In the genomic region with DNA sequence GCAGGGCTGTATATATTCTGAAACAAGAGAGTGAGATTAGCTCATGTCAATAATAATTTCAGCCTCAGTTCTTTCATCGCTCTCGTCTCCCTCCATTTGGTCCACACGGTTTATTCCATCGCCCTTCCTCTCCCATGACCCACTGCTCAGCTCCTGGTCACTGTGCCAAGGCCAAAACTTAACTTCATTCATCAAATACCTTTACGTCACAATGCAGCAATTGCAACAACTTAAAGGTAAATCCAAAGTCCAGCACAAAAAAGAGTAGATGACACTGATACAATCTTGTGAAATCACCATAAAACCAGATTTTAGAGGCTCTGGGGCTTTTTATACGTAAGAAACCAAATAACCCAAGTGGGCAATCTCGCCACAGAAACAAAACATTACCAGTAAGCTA, we compare ENCODE assay signal across 1 cellular context.
A peak's percentile ranks its signal among the peaks of the same experiment; 100 is the strongest.
TF ChIP-seq lines count a peak whose summit lies in the region.

No MANE protein-coding gene starts in this region.

TF ChIP-seq in HepG2, 621 proteins besides CTCF, POLR2A, EP300 and RAD21 (continued from another document and continues in another):
- TF ChIP-seq TIGD3 (CRISPR knock-in tag; IDR thresholded peaks at IDR 0.05; ENCODE audit: borderline replicate concordance) (no peak), PHF21A (CRISPR knock-in tag; IDR thresholded peaks at IDR 0.05) (peak; percentile 39; the same call in 1 of the 2 replicates), NCOA1 (CRISPR knock-in tag; IDR thresholded peaks at IDR 0.05) (no peak), ZNF670 (CRISPR knock-in tag; IDR thresholded peaks at IDR 0.05; ENCODE audit: borderline replicate concordance) (no peak), ZNF589 (CRISPR knock-in tag; conservative IDR thresholded peaks at IDR 0.05) (no peak), PCBP1 (IDR thresholded peaks at IDR 0.05; ENCODE audit: borderline replicate concordance, low read depth, low read length) (no peak), KMT2B (CRISPR knock-in tag; IDR thresholded peaks at IDR 0.05) (0 out of 2 replicates have a peak, but pooled peaks have one; percentile 34), POGZ (CRISPR knock-in tag; IDR thresholded peaks at IDR 0.05) (0 out of 2 replicates have a peak, but pooled peaks have one; percentile 34), FOSL2 (CRISPR knock-in tag; IDR thresholded peaks at IDR 0.05) (peak; percentile 27; the same call in 1 of the 2 replicates), NR2F6 (IDR thresholded peaks at IDR 0.05) (peak; percentile 45), NR2F6 (CRISPR knock-in tag; IDR thresholded peaks at IDR 0.05) (peak; percentile 64), CBX2 (IDR thresholded peaks at IDR 0.05; ENCODE audit: low read depth, low read length) (no peak), CBX2 (CRISPR knock-in tag; IDR thresholded peaks at IDR 0.05; ENCODE audit: low read depth) (no peak), ZFP90 (CRISPR knock-in tag; IDR thresholded peaks at IDR 0.05; ENCODE audit: borderline replicate concordance) (no peak), NCOA2 (CRISPR knock-in tag; IDR thresholded peaks at IDR 0.05) (peak; percentile 28; the same call in 1 of the 2 replicates), ELF1 (CRISPR knock-in tag; IDR thresholded peaks at IDR 0.05) (0 out of 2 replicates have a peak, but pooled peaks have one; percentile 32), TRIM24 (CRISPR knock-in tag; IDR thresholded peaks at IDR 0.05) (0 out of 2 replicates have a peak, but pooled peaks have one; percentile 16), SAP130 (CRISPR knock-in tag; IDR thresholded peaks at IDR 0.05; ENCODE audit: low read depth) (peak; percentile 87), ATF4 (CRISPR knock-in tag; IDR thresholded peaks at IDR 0.05) (peak in 1 of 2 experiments; percentile 70; a peak in 2 of 4 replicates), SPEN (CRISPR knock-in tag; IDR thresholded peaks at IDR 0.05; ENCODE audit: low read depth) (no peak), CHD4 (IDR thresholded peaks at IDR 0.05; ENCODE audit: borderline replicate concordance, low read length) (0 out of 2 replicates have a peak, but pooled peaks have one; percentile 27), ZNF660 (CRISPR knock-in tag; IDR thresholded peaks at IDR 0.05; ENCODE audit: borderline replicate concordance, low read depth) (no peak), SRSF1 (optimal IDR thresholded peaks at IDR 0.05; ENCODE audit: low read depth, low read length) (no peak), CERS6 (CRISPR knock-in tag; IDR thresholded peaks at IDR 0.05) (no peak), ZNF282 (IDR thresholded peaks at IDR 0.05; ENCODE audit: partially characterized antibody) (no peak), ZBTB21 (CRISPR knock-in tag; IDR thresholded peaks at IDR 0.05) (peak; percentile 94), ZNF652 (CRISPR knock-in tag; IDR thresholded peaks at IDR 0.05; ENCODE audit: borderline replicate concordance, low read depth) (no peak), ATF2 (CRISPR knock-in tag; IDR thresholded peaks at IDR 0.05) (peak; percentile 50; the same call in 1 of the 2 replicates), ZNF224 (CRISPR knock-in tag; IDR thresholded peaks at IDR 0.05) (no peak), HOXA3 (CRISPR knock-in tag; IDR thresholded peaks at IDR 0.05) (peak; percentile 73), NCOR1 (IDR thresholded peaks at IDR 0.05; ENCODE audit: borderline replicate concordance, low read length) (peak; percentile 95), GFI1 (CRISPR knock-in tag; IDR thresholded peaks at IDR 0.05; ENCODE audit: borderline replicate concordance) (peak; percentile 51; the same call in 1 of the 2 replicates), LCORL (IDR thresholded peaks at IDR 0.05) (no peak), LCORL (CRISPR knock-in tag; IDR thresholded peaks at IDR 0.05) (peak; percentile 35; the same call in 1 of the 2 replicates), MYC (CRISPR knock-in tag; IDR thresholded peaks at IDR 0.05; ENCODE audit: borderline replicate concordance) (no peak)
- TF ChIP-seq, protein P1, sequence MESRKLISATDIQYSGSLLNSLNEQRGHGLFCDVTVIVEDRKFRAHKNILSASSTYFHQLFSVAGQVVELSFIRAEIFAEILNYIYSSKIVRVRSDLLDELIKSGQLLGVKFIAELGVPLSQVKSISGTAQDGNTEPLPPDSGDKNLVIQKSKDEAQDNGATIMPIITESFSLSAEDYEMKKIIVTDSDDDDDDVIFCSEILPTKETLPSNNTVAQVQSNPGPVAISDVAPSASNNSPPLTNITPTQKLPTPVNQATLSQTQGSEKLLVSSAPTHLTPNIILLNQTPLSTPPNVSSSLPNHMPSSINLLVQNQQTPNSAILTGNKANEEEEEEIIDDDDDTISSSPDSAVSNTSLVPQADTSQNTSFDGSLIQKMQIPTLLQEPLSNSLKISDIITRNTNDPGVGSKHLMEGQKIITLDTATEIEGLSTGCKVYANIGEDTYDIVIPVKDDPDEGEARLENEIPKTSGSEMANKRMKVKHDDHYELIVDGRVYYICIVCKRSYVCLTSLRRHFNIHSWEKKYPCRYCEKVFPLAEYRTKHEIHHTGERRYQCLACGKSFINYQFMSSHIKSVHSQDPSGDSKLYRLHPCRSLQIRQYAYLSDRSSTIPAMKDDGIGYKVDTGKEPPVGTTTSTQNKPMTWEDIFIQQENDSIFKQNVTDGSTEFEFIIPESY (CRISPR knock-in tag; IDR thresholded peaks at IDR 0.05): no peak
- TF ChIP-seq, protein P2, sequence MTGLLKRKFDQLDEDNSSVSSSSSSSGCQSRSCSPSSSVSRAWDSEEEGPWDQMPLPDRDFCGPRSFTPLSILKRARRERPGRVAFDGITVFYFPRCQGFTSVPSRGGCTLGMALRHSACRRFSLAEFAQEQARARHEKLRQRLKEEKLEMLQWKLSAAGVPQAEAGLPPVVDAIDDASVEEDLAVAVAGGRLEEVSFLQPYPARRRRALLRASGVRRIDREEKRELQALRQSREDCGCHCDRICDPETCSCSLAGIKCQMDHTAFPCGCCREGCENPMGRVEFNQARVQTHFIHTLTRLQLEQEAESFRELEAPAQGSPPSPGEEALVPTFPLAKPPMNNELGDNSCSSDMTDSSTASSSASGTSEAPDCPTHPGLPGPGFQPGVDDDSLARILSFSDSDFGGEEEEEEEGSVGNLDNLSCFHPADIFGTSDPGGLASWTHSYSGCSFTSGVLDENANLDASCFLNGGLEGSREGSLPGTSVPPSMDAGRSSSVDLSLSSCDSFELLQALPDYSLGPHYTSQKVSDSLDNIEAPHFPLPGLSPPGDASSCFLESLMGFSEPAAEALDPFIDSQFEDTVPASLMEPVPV (CRISPR knock-in tag; IDR thresholded peaks at IDR 0.05): no peak
- TF ChIP-seq, protein P3, sequence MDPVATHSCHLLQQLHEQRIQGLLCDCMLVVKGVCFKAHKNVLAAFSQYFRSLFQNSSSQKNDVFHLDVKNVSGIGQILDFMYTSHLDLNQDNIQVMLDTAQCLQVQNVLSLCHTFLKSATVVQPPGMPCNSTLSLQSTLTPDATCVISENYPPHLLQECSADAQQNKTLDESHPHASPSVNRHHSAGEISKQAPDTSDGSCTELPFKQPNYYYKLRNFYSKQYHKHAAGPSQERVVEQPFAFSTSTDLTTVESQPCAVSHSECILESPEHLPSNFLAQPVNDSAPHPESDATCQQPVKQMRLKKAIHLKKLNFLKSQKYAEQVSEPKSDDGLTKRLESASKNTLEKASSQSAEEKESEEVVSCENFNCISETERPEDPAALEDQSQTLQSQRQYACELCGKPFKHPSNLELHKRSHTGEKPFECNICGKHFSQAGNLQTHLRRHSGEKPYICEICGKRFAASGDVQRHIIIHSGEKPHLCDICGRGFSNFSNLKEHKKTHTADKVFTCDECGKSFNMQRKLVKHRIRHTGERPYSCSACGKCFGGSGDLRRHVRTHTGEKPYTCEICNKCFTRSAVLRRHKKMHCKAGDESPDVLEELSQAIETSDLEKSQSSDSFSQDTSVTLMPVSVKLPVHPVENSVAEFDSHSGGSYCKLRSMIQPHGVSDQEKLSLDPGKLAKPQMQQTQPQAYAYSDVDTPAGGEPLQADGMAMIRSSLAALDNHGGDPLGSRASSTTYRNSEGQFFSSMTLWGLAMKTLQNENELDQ (CRISPR knock-in tag; IDR thresholded peaks at IDR 0.05; ENCODE audit: borderline replicate concordance): no peak
- TF ChIP-seq, protein P4, sequence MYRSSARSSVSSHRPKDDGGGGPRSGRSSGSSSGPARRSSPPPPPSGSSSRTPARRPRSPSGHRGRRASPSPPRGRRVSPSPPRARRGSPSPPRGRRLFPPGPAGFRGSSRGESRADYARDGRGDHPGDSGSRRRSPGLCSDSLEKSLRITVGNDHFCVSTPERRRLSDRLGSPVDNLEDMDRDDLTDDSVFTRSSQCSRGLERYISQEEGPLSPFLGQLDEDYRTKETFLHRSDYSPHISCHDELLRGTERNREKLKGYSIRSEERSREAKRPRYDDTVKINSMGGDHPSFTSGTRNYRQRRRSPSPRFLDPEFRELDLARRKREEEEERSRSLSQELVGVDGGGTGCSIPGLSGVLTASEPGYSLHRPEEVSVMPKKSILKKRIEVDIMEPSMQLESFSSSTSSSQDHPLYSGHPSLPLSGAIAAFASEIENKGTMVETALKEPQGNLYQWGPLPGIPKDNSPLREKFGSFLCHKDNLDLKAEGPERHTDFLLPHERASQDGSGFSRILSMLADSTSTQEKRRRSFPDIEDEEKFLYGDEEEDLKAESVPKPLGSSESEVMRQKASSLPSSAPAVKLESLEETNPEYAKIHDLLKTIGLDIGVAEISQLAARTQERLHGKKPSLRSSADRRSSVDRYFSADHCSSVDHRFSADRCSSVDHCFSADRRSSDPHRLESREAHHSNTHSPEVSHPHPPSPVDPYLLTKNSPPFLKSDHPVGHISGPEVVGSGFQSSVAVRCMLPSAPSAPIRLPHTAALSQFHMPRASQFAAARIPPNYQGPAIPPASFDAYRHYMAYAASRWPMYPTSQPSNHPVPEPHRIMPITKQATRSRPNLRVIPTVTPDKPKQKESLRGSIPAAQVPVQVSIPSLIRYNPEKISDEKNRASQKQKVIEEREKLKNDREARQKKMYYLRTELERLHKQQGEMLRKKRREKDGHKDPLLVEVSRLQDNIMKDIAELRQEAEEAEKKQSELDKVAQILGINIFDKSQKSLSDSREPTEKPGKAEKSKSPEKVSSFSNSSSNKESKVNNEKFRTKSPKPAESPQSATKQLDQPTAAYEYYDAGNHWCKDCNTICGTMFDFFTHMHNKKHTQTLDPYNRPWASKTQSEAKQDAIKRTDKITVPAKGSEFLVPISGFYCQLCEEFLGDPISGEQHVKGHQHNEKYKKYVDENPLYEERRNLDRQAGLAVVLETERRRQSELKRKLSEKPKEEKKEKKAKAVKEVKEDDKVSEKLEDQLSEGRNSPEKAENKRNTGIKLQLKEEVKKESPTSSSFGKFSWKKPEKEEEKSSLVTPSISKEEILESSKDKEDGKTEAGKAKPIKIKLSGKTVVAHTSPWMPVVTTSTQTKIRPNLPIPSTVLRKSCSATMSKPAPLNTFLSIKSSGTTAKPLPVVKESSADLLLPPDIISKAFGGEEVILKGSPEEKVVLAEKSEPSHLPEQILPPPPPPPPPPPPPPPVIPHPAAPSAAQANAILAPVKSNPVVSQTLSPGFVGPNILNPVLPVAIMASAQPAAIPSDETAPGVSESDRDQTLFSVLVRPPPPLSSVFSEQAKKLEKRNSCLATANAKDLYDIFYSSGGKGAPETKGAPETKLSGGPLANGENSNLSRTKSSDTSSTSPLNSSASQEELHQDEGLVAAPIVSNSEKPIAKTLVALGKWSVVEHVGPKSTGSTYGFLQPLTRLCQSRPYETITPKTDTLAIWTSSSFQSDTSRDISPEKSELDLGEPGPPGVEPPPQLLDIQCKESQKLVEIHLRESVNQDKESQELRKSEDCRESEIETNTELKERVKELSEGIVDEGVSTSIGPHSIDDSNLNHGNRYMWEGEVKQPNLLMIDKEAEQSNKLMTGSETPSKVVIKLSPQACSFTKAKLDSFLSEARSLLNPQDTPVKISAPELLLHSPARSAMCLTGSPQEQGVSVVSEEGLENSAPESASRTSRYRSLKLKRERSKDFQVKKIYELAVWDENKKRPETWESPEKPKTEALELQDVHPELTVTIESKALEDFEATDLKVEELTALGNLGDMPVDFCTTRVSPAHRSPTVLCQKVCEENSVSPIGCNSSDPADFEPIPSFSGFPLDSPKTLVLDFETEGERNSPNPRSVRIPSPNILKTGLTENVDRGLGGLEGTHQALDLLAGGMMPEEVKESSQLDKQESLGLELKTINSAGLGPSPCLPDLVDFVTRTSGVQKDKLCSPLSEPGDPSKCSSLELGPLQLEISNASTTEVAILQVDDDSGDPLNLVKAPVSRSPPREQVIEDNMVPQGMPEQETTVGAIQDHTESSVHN (CRISPR knock-in tag; IDR thresholded peaks at IDR 0.05): no peak
